In genomic region chr10:88582806-88583583, GRCh38 we compare ENCODE assay signal across 8 cellular contexts. TPM values are rescaled to one million over a fixed set of nuclear protein-coding genes. Genes with fewer than 3 reads are reported as not detected.
DNase-seq lines count a peak whose midpoint lies in the region; ATAC-seq and TF ChIP-seq lines count a peak whose summit lies in the region.

Gene RNLS, minus strand, starts transcription at chr10:88583318.

- H3K36me3 ChIP-seq in RWPE2 (ENCODE audit: low read depth), result no peaks in the 10 kb centered on the region

- peak within 1 kb of the TSS; percentile 29 for H3K4me3 ChIP-seq in RWPE2 (ENCODE audit: severe bottlenecking)

- TF ChIP-seq CTCF in RWPE2 (IDR thresholded peaks at IDR 0.05; ENCODE audit: poor library complexity, severe bottlenecking), result peak; percentile 76
- peak in 1 of 3 donors; percentile 46 for TF ChIP-seq CTCF in omental fat pad (IDR thresholded peaks at IDR 0.05)

- peaks cover 4% of the 10 kb centered on the region for H3K27me3 Mint-ChIP-seq in activated naive CD8-positive, alpha-beta T cell

- H3K4me3 Mint-ChIP-seq in activated naive CD8-positive, alpha-beta T cell, result peak within 1 kb of the TSS; percentile 82

- H3K27ac ChIP-seq in RWPE2 (ENCODE audit: poor library complexity, severe bottlenecking) (no peak within 1 kb of the TSS), substantia nigra (ENCODE audit: low read depth, low read length, poor library complexity, severe bottlenecking) (peak within 1 kb of the TSS; percentile 97)

- H3K4me1 Mint-ChIP-seq in activated naive CD8-positive, alpha-beta T cell (ENCODE audit: low read depth), result peaks cover 13% of the 10 kb centered on the region

- peak within 1 kb of the TSS; percentile 88 for H3K27ac Mint-ChIP-seq in activated naive CD8-positive, alpha-beta T cell

- DNase-seq in AG08396 (ENCODE audit: low spot score) (peak; percentile 81), RWPE2 (ENCODE audit: low spot score) (peak; percentile 44), Right ventricle myocardium inferior (ENCODE audit: missing footprints) (peak; percentile 91), omental fat pad (ENCODE audit: low spot score) (peak; percentile 25), substantia nigra (lab: John Stamatoyannopoulos, UW) (peak; percentile 6 to 90 (median 74))

- H3K36me3 Mint-ChIP-seq in activated naive CD8-positive, alpha-beta T cell, result peaks cover 5% of the 10 kb centered on the region

- H3K9me3 ChIP-seq in RWPE2 (ENCODE audit: severe bottlenecking), result no peaks in the 10 kb centered on the region

- intact Hi-C loops in Right ventricle myocardium inferior (cut with DNase I), result loop anchor here (2.0 kb wide), 1 partner anchor 228 kb away; no protein-coding TSS in a partner anchor

- H3K4me1 ChIP-seq in RWPE2 (ENCODE audit: insufficient read depth, poor library complexity, severe bottlenecking), result peaks cover 4% of the 10 kb centered on the region

- no peaks in the 10 kb centered on the region for H3K27me3 ChIP-seq in RWPE2 (ENCODE audit: insufficient read depth, poor library complexity, severe bottlenecking)

- peaks cover 6% of the 10 kb centered on the region for H3K9me3 Mint-ChIP-seq in activated naive CD8-positive, alpha-beta T cell (ENCODE audit: low read depth)

- peak; percentile 88 for ATAC-seq in GM19023 (IDR thresholded peaks at IDR 0.05; ENCODE audit: unreplicated experiment)
- ATAC-seq in HG03280 (IDR thresholded peaks at IDR 0.05; ENCODE audit: unreplicated experiment), result peak; percentile 89
- peak; percentile 66 for ATAC-seq in RWPE2 (ENCODE audit: low read depth)
- peak; percentile 97 for ATAC-seq in Right ventricle myocardium inferior
- ATAC-seq in omental fat pad (ENCODE audit: low FRiP score), result peak; percentile 95

RNA-seq across cellular contexts. Expression of gene RNLS, which starts in this region (rescaled TPM):
- 20.6 TPM for total RNA-seq in Right ventricle myocardium inferior
- total RNA-seq in omental fat pad, result 10 to 100 TPM; 13.3 to 24.7 (median 18.3) TPM

Comparison
In these comparisons a context has a peak if more than half of its experiments do, and no peak if none do; other contexts are left out.
1. DNase-seq: peak in every context shown above with its lines; median percentile 91 in Right ventricle myocardium inferior; 81 in AG08396; 74 in substantia nigra; 44 in RWPE2; 25 in omental fat pad.